14 cellular contexts compared by ENCODE assay signal in genomic region chr1:55244476-55245109, GRCh38. TPM values are rescaled to one million over a fixed set of nuclear protein-coding genes. Genes with fewer than 3 reads are reported as not detected.
DNase-seq lines count a peak whose midpoint lies in the region; ATAC-seq, FAIRE-seq and TF ChIP-seq lines count a peak whose summit lies in the region.
"Had no signal": no experiment of that assay in that cellular context is flagged by ENCODE, and none has a peak within 500 bp of the region (broad histone marks: within the 10 kb centered on the region; RNA-seq: fewer than 3 reads in every experiment).

No MANE protein-coding gene starts in this region.

- ATAC-seq in left lobe of liver (peak; percentile 81), GM19455 (IDR thresholded peaks at IDR 0.05; ENCODE audit: unreplicated experiment) (no peak), GM21619 (IDR thresholded peaks at IDR 0.05; ENCODE audit: unreplicated experiment) (no peak)
- no peak for ATAC-seq in activated CD4-positive, alpha-beta T cell treated with anti-CD3 and anti-CD28 coated beads for 36 hours

- FAIRE-seq in astrocyte (lab: Jason Lieb, UNC): no peak

- H3K4me2 ChIP-seq in astrocyte (ENCODE audit: low read length): no peak overlapping the region

- H3K9me3 ChIP-seq in astrocyte (ENCODE audit: insufficient read depth, low read depth, low read length): no peaks in the 10 kb centered on the region
- H3K9me3 ChIP-seq: esophagus muscularis mucosa, Peyer's patch had no signal

- intact Hi-C loops in activated CD4-positive, alpha-beta T cell treated with anti-CD3 and anti-CD28 coated beads for 36 hours (cut with DNase I, micrococcal nuclease): no loop called here

- H3K36me3 Mint-ChIP-seq in astrocyte (ENCODE audit: low read depth, unreplicated experiment): peaks cover 2% of the 10 kb centered on the region
- no peaks in the 10 kb centered on the region for H3K36me3 Mint-ChIP-seq in activated CD4-positive, alpha-beta T cell treated with anti-CD3 and anti-CD28 coated beads for 36 hours (ENCODE audit: low read depth)
- H3K36me3 Mint-ChIP-seq: brain had no signal

- CTCF ChIA-PET in activated CD4-positive, alpha-beta T cell treated with anti-CD3 and anti-CD28 coated beads for 36 hours (lab: Charles Lee): no interaction called here

- peaks cover 8% of the 10 kb centered on the region for H3K27me3 Mint-ChIP-seq in astrocyte (ENCODE audit: low read depth, unreplicated experiment)
- H3K27me3 Mint-ChIP-seq in activated CD4-positive, alpha-beta T cell treated with anti-CD3 and anti-CD28 coated beads for 36 hours: peaks cover 2% of the 10 kb centered on the region

- peaks cover 13% of the 10 kb centered on the region for H3K4me1 Mint-ChIP-seq in astrocyte (ENCODE audit: low read depth, unreplicated experiment)
- H3K4me1 Mint-ChIP-seq in activated CD4-positive, alpha-beta T cell treated with anti-CD3 and anti-CD28 coated beads for 36 hours: no peaks in the 10 kb centered on the region
- H3K4me1 Mint-ChIP-seq: brain had no signal

- no peaks in the 10 kb centered on the region for H3K27me3 ChIP-seq in astrocyte (ENCODE audit: insufficient read depth, low read length)
- H3K27me3 ChIP-seq: esophagus muscularis mucosa, Peyer's patch had no signal

- no peak overlapping the region for H3K27ac ChIP-seq in astrocyte (ENCODE audit: low read depth, low read length)
- H3K27ac ChIP-seq: esophagus muscularis mucosa, Peyer's patch, VCaP had no signal

- H2AFZ ChIP-seq in astrocyte (ENCODE audit: low read depth, low read length): no peak overlapping the region

- no peak overlapping the region for H3K27ac Mint-ChIP-seq in astrocyte (ENCODE audit: unreplicated experiment)
- H3K27ac Mint-ChIP-seq in activated CD4-positive, alpha-beta T cell treated with anti-CD3 and anti-CD28 coated beads for 36 hours: no peak overlapping the region
- H3K27ac Mint-ChIP-seq: brain had no signal

- H3K4me3 ChIP-seq in AG10803 (ENCODE audit: low read length) (no peak overlapping the region), astrocyte (ENCODE audit: insufficient read depth, low read depth, low read length) (no peak overlapping the region)
- H3K4me3 ChIP-seq: esophagus muscularis mucosa, lung, Peyer's patch had no signal

- no peaks in the 10 kb centered on the region for H3K79me2 ChIP-seq in astrocyte (ENCODE audit: insufficient read depth, low read length)

- no peak overlapping the region for H3K9ac ChIP-seq in astrocyte (ENCODE audit: low read length)

- no peak overlapping the region for H3K4me3 Mint-ChIP-seq in astrocyte (ENCODE audit: unreplicated experiment)
- no peak overlapping the region for H3K4me3 Mint-ChIP-seq in activated CD4-positive, alpha-beta T cell treated with anti-CD3 and anti-CD28 coated beads for 36 hours
- H3K4me3 Mint-ChIP-seq: brain had no signal

- H3K9me3 Mint-ChIP-seq in astrocyte (ENCODE audit: unreplicated experiment): no peaks in the 10 kb centered on the region
- no peaks in the 10 kb centered on the region for H3K9me3 Mint-ChIP-seq in activated CD4-positive, alpha-beta T cell treated with anti-CD3 and anti-CD28 coated beads for 36 hours (ENCODE audit: low read depth)
- H3K9me3 Mint-ChIP-seq: brain had no signal

- DNase-seq in AG10803 (ENCODE audit: low read depth) (peak; percentile 51), Kasumi-1 (lab: John Stamatoyannopoulos, UW) (peak; percentile 79 to 92), astrocyte (ENCODE audit: low read depth) (peak; percentile 39), left lobe of liver (ENCODE audit: low spot score) (no peak)
- DNase-seq in stimulated activated CD4-positive, alpha-beta T cell treated with anti-CD3 and anti-CD28 coated beads, Interleukin-4, amount 100 ng/mL, for 24 hours: no peak
- DNase-seq in activated CD4-positive, alpha-beta T cell treated with anti-CD3 and anti-CD28 coated beads for 36 hours: no peak
- DNase-seq: NCI-H2029 treated with DMSO at 0.1 percent for 48 hours, Peyer's patch had no signal

- no peak for TF ChIP-seq CTCF in AG10803 (conservative IDR thresholded peaks at IDR 0.05; ENCODE audit: low read length)
- no peak for TF ChIP-seq CTCF in astrocyte (IDR thresholded peaks at IDR 0.05; ENCODE audit: insufficient read depth, low read depth, low read length)

- no peaks in the 10 kb centered on the region for H4K20me1 ChIP-seq in astrocyte (ENCODE audit: insufficient read depth, low read length)

- no peaks in the 10 kb centered on the region for H3K36me3 ChIP-seq in astrocyte (ENCODE audit: insufficient read depth, low read length)
- H3K36me3 ChIP-seq: esophagus muscularis mucosa, Peyer's patch had no signal

- POLR2A ChIA-PET in activated CD4-positive, alpha-beta T cell treated with anti-CD3 and anti-CD28 coated beads for 36 hours (lab: Charles Lee): no interaction called here

- H3K4me1 ChIP-seq in astrocyte (ENCODE audit: insufficient read depth, low read length): no peaks in the 10 kb centered on the region
- H3K4me1 ChIP-seq: esophagus muscularis mucosa, Peyer's patch had no signal

RNA-seq across cellular contexts. Expression of gene USP24, which starts 29.4 kb away (rescaled TPM):
- total RNA-seq in astrocyte: 22.9 and 30.8 TPM in 2 replicates
- 17.7 TPM for total RNA-seq in left lobe of liver
- 10 to 100 TPM; 37.0 to 39.7 TPM for total RNA-seq in activated CD4-positive, alpha-beta T cell treated with anti-CD3 and anti-CD28 coated beads for 36 hours

Comparison
In these comparisons a context has a peak if more than half of its experiments do, and no peak if none do; other contexts are left out.
1. DNase-seq: peak in AG10803 (single experiment), Kasumi-1 (2 of 2) and astrocyte (single experiment); none in left lobe of liver (single experiment), stimulated activated CD4-positive, alpha-beta T cell treated with anti-CD3 and anti-CD28 coated beads, Interleukin-4, amount 100 ng/mL, for 24 hours (single experiment) and activated CD4-positive, alpha-beta T cell treated with anti-CD3 and anti-CD28 coated beads for 36 hours (single experiment).